In the genomic region with DNA sequence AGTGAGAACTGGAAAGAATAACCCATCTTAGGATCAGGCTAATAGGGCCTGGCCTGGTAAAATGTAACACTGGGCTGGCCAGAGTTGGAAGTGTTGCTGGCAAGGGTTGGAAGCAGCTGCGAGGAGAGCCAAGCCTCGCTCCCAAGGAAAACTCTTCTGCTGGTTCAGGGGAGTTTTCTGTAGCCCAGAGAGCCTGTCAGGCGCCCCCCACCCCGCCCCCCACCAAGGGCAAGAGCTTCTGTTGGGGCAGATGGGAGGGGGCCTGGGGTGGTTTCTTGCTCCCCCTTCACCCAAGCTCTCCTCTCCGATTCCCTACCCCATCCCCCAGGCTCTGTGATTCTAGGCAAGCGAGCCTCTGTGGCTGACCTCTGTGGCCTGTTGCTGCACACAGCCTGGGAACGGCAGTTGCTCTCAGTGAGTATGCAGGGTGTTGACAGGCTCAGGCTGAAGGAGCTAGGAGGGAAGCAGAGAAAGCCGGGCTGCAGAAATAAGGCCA, we compare ENCODE assay signal across 13 cellular contexts.
DNase-seq lines count a peak whose midpoint lies in the region; ATAC-seq, FAIRE-seq and TF ChIP-seq lines count a peak whose summit lies in the region.
"Had no signal": no experiment of that assay in that cellular context is flagged by ENCODE, and none has a peak within 500 bp of the region (broad histone marks: within the 10 kb centered on the region; RNA-seq: fewer than 3 reads in every experiment).

No MANE protein-coding gene starts in this region.

- no peak overlapping the region for H3K4me2 ChIP-seq in H9 (ENCODE audit: insufficient read depth, insufficient read length, low read length)

- no CpG with 5 or more reads among the region's 8 CpGs for WGBS in H9 (ENCODE audit: extremely low coverage, insufficient read length, low lambda C conversion rate)

- no peak overlapping the region for H2BK5ac ChIP-seq in H9 (ENCODE audit: insufficient read length, low read length)

- no peaks in the 10 kb centered on the region for H3K9me3 ChIP-seq in H9 (ENCODE audit: control insufficient read depth, low read depth, low read length)

- no peak overlapping the region for H4K91ac ChIP-seq in H9 (ENCODE audit: insufficient read length, low read depth, low read length)

- no peak for TF ChIP-seq CTCF in H9 (conservative IDR thresholded peaks at IDR 0.05)
- no peak for TF ChIP-seq CTCF in retinal pigment epithelial cell (conservative IDR thresholded peaks at IDR 0.05; ENCODE audit: low read depth, low read length)

- H3K56ac ChIP-seq in H9 (ENCODE audit: insufficient read length, low read depth, low read length) = no peak overlapping the region

- H2AK5ac ChIP-seq in H9 (ENCODE audit: insufficient read length, low read length) = no peak overlapping the region

- no peak overlapping the region for H3K23ac ChIP-seq in H9 (ENCODE audit: insufficient read length, low read depth, low read length)

- no peaks in the 10 kb centered on the region for H3K23me2 ChIP-seq in H9 (ENCODE audit: insufficient read length, low read depth, low read length, poor library complexity, severe bottlenecking)

- H3T11ph ChIP-seq in H9 (ENCODE audit: low read length) = no peak overlapping the region

- H3K27me3 Mint-ChIP-seq in H9 (ENCODE audit: low read depth) = peaks cover 1% of the 10 kb centered on the region; the same call in 1 of the 2 replicates
- H3K27me3 Mint-ChIP-seq: B cell had no signal

- no peak overlapping the region for H3K4ac ChIP-seq in H9 (ENCODE audit: low read depth, low read length)

- H4K20me1 ChIP-seq in H9 (ENCODE audit: control insufficient read depth, insufficient read depth, insufficient read length) = no peaks in the 10 kb centered on the region

- no peaks in the 10 kb centered on the region for H3K36me3 Mint-ChIP-seq in H9 (ENCODE audit: insufficient read depth in 1 of 3, low read depth in 3 of 3)

- peak; percentile 22 for ATAC-seq in esophagus mucosa
- ATAC-seq in left colon = no peak
- no peak for ATAC-seq in GM19397 (IDR thresholded peaks at IDR 0.05; ENCODE audit: unreplicated experiment)

- H2BK20ac ChIP-seq in H9 (ENCODE audit: low read depth, low read length, poor library complexity, severe bottlenecking) = no peak overlapping the region

- H3K4me3 ChIP-seq in retinal pigment epithelial cell (ENCODE audit: low read length) = no peak overlapping the region
- H3K4me3 ChIP-seq: skin epidermis had no signal

- H2BK12ac ChIP-seq in H9 (ENCODE audit: insufficient read length, low read depth, low read length) = no peak overlapping the region

- peak; percentile 33 for DNase-seq in H9
- peak; percentile 11 to 32 for DNase-seq in left colon
- DNase-seq in retinal pigment epithelial cell (ENCODE audit: low read depth) = peak; percentile 54
- DNase-seq in germinal center (ENCODE audit: low spot score) = no peak
- no peak for DNase-seq in RCC 7860 (ENCODE audit: low spot score)
- DNase-seq in frontal cortex (ENCODE audit: low spot score in 2 of 2) = no peak
- DNase-seq: activated CD8-positive, alpha-beta memory T cell treated with anti-CD3 and anti-CD28 coated beads for 24 hours; NCI-H2171 treated with DMSO at 0.1 percent for 48 hours had no signal

- peaks cover 21 to 28% of the 10 kb centered on the region in 2 experiments for H3K4me1 Mint-ChIP-seq in H9
- H3K4me1 Mint-ChIP-seq: B cell had no signal

- no peak overlapping the region for H4K5ac ChIP-seq in H9 (ENCODE audit: insufficient read length, low read depth, low read length)

- H4K8ac ChIP-seq in H9 (replicated peaks; ENCODE audit: insufficient read length, low read depth, low read length) = no peak overlapping the region

- no peak overlapping the region for H3K18ac ChIP-seq in H9 (ENCODE audit: insufficient read length, low read depth, low read length)

- intact Hi-C loops in left colon (cut with DNase I, micrococcal nuclease) = no loop called here

- no peaks in the 10 kb centered on the region for H3K9me3 Mint-ChIP-seq in H9

- H2BK15ac ChIP-seq in H9 (ENCODE audit: low read depth, low read length) = no peak overlapping the region

- H3K4me3 Mint-ChIP-seq in H9 = no peak overlapping the region
- H3K4me3 Mint-ChIP-seq: B cell had no signal

- peak overlapping the region in 1 of 3 experiments; percentile 50; a peak in 1 of 7 replicates for H3K27ac Mint-ChIP-seq in H9
- H3K27ac Mint-ChIP-seq: B cell had no signal

- no peaks in the 10 kb centered on the region for H3K4me1 ChIP-seq in H9 (ENCODE audit: insufficient read depth, low read length)

- H3K9ac ChIP-seq in H9 (ENCODE audit: extremely low read depth, insufficient read length, low read length) = no peak overlapping the region

- no peak overlapping the region for H3K14ac ChIP-seq in H9 (ENCODE audit: insufficient read depth, low read length)

- no peaks in the 10 kb centered on the region for H3K27me3 ChIP-seq in H9 (ENCODE audit: insufficient read depth, low read length)

- no peak for FAIRE-seq in RCC 7860 (lab: Jason Lieb, UNC)
- FAIRE-seq in frontal cortex (lab: Jason Lieb, UNC) = no peak
- FAIRE-seq: bronchial epithelial cell had no signal

- H3K79me1 ChIP-seq in H9 (ENCODE audit: insufficient read depth, low read depth, low read length, poor library complexity, severe bottlenecking) = no peaks in the 10 kb centered on the region

- H2AFZ ChIP-seq in H9 (ENCODE audit: low read length) = no peak overlapping the region

- no peaks in the 10 kb centered on the region for H3K79me2 ChIP-seq in H9 (ENCODE audit: insufficient read depth, low read length)

- H3K27ac ChIP-seq in H9 (ENCODE audit: insufficient read length, low read depth, low read length) = no peak overlapping the region
- H3K27ac ChIP-seq: skin epidermis had no signal

- no peak overlapping the region for H2BK120ac ChIP-seq in H9 (ENCODE audit: low read depth, low read length, poor library complexity, severe bottlenecking)

Comparison
In these comparisons a context has a peak if more than half of its experiments do, and no peak if none do; other contexts are left out.
1. DNase-seq: peak in H9 (single experiment), left colon (2 of 2) and retinal pigment epithelial cell (single experiment); none in germinal center (single experiment), RCC 7860 (single experiment) and frontal cortex (0 of 2).